Comparison of ENCODE assay signal across 1 cellular context in the genomic region with DNA sequence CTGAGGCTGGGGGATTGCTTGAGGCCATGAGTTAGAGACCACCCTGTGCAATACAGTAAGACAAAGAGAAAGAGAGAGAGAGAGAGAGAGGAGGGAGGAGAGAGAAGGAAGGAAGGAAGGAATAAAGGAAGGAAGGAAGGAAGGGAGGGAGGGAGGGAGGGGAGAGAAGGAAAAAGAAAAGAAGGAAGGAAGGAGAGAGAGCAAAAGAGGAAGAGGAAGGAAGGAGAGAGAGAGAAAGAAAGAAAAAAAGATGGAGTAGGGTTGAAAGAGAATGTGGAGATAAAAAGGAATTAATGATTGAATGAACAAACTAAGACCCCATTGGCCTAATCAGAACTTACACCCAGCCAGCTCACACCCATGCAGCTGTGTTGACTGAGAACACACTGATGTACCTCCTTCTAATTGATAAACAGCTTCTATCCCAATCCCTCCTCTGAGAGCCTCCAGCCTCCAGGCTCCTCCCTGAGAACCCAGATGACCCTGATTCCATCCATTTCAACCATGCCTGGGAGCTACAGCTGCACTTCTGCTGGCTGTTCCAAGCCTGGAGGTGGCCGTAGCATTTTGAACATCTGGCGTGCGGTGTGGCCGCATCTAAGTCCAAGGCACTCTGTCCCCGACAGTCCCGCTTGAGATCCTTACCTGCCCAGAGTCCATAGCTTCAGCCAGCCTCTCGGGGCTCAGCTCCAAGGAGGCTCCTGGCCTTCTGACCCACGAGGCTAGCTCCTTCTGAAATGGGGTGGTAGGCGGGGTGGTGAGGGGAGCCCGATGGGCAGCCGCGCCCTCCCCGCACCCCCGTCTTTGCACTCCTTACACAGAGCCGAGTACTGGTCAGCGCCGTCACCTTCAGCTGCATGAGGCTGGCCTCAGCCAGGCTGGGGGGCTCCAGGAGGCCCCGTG.
TF ChIP-seq lines count a peak whose summit lies in the region.

No MANE protein-coding gene starts in this region.

TF ChIP-seq in HepG2, 621 proteins besides CTCF, POLR2A, EP300 and RAD21 (continued from another document and continues in another):
- TF ChIP-seq, protein P1, sequence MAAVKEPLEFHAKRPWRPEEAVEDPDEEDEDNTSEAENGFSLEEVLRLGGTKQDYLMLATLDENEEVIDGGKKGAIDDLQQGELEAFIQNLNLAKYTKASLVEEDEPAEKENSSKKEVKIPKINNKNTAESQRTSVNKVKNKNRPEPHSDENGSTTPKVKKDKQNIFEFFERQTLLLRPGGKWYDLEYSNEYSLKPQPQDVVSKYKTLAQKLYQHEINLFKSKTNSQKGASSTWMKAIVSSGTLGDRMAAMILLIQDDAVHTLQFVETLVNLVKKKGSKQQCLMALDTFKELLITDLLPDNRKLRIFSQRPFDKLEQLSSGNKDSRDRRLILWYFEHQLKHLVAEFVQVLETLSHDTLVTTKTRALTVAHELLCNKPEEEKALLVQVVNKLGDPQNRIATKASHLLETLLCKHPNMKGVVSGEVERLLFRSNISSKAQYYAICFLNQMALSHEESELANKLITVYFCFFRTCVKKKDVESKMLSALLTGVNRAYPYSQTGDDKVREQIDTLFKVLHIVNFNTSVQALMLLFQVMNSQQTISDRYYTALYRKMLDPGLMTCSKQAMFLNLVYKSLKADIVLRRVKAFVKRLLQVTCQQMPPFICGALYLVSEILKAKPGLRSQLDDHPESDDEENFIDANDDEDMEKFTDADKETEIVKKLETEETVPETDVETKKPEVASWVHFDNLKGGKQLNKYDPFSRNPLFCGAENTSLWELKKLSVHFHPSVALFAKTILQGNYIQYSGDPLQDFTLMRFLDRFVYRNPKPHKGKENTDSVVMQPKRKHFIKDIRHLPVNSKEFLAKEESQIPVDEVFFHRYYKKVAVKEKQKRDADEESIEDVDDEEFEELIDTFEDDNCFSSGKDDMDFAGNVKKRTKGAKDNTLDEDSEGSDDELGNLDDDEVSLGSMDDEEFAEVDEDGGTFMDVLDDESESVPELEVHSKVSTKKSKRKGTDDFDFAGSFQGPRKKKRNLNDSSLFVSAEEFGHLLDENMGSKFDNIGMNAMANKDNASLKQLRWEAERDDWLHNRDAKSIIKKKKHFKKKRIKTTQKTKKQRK (IDR thresholded peaks at IDR 0.05; ENCODE audit: low read length): no peak
- TF ChIP-seq ZNF263 (CRISPR knock-in tag; IDR thresholded peaks at IDR 0.05): peak; percentile 89
- TF ChIP-seq, protein P2, sequence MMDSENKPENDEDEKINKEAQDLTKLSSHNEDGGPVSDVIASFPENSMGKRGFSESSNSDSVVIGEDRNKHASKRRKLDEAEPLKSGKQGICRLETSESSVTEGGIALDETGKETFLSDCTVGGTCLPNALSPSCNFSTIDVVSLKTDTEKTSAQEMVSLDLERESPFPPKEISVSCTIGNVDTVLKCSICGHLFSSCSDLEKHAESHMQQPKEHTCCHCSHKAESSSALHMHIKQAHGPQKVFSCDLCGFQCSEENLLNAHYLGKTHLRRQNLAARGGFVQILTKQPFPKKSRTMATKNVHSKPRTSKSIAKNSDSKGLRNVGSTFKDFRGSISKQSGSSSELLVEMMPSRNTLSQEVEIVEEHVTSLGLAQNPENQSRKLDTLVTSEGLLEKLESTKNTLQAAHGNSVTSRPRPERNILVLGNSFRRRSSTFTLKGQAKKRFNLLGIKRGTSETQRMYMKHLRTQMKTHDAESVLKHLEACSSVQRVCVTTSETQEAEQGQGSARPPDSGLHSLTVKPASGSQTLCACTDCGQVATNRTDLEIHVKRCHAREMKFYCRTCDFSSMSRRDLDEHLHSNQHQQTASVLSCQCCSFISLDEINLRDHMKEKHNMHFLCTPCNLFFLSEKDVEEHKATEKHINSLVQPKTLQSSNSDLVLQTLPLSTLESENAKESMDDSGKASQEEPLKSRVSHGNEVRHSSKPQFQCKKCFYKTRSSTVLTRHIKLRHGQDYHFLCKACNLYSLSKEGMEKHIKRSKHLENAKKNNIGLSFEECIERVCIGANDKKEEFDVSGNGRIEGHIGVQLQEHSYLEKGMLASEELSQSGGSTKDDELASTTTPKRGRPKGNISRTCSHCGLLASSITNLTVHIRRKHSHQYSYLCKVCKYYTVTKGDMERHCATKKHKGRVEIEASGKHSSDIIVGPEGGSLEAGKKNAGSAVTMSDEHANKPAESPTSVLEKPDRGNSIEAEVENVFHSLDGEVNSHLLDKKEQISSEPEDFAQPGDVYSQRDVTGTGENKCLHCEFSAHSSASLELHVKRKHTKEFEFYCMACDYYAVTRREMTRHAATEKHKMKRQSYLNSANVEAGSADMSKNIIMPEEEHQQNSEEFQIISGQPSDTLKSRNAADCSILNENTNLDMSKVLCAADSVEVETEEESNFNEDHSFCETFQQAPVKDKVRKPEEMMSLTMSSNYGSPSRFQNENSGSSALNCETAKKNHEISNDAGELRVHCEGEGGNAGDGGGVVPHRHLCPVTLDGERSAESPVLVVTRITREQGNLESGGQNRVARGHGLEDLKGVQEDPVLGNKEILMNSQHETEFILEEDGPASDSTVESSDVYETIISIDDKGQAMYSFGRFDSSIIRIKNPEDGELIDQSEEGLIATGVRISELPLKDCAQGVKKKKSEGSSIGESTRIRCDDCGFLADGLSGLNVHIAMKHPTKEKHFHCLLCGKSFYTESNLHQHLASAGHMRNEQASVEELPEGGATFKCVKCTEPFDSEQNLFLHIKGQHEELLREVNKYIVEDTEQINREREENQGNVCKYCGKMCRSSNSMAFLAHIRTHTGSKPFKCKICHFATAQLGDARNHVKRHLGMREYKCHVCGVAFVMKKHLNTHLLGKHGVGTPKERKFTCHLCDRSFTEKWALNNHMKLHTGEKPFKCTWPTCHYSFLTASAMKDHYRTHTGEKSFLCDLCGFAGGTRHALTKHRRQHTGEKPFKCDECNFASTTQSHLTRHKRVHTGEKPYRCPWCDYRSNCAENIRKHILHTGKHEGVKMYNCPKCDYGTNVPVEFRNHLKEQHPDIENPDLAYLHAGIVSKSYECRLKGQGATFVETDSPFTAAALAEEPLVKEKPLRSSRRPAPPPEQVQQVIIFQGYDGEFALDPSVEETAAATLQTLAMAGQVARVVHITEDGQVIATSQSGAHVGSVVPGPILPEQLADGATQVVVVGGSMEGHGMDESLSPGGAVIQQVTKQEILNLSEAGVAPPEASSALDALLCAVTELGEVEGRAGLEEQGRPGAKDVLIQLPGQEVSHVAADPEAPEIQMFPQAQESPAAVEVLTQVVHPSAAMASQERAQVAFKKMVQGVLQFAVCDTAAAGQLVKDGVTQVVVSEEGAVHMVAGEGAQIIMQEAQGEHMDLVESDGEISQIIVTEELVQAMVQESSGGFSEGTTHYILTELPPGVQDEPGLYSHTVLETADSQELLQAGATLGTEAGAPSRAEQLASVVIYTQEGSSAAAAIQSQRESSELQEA (CRISPR knock-in tag; IDR thresholded peaks at IDR 0.05; ENCODE audit: not compliant biosample characterization): no peak
- TF ChIP-seq KDM5B (CRISPR knock-in tag; IDR thresholded peaks at IDR 0.05; ENCODE audit: borderline replicate concordance): 0 out of 2 replicates have a peak, but pooled peaks have one; percentile 13
- 0 out of 2 replicates have a peak, but pooled peaks have one; percentile 25 for TF ChIP-seq POLR2G (IDR thresholded peaks at IDR 0.05; ENCODE audit: low read depth, low read length)
- no peak for TF ChIP-seq TARDBP (CRISPR knock-in tag; IDR thresholded peaks at IDR 0.05)
- TF ChIP-seq, protein P3, sequence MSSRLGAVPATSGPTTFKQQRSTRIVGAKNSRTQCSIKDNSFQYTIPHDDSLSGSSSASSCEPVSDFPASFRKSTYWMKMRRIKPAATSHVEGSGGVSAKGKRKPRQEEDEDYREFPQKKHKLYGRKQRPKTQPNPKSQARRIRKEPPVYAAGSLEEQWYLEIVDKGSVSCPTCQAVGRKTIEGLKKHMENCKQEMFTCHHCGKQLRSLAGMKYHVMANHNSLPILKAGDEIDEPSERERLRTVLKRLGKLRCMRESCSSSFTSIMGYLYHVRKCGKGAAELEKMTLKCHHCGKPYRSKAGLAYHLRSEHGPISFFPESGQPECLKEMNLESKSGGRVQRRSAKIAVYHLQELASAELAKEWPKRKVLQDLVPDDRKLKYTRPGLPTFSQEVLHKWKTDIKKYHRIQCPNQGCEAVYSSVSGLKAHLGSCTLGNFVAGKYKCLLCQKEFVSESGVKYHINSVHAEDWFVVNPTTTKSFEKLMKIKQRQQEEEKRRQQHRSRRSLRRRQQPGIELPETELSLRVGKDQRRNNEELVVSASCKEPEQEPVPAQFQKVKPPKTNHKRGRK (CRISPR knock-in tag; IDR thresholded peaks at IDR 0.05): peak; percentile 48; the same call in 1 of the 2 replicates
- no peak for TF ChIP-seq ZSCAN12 (CRISPR knock-in tag; IDR thresholded peaks at IDR 0.05)
- TF ChIP-seq ZMYM3 (CRISPR knock-in tag; IDR thresholded peaks at IDR 0.05): no peak
- no peak for TF ChIP-seq SETDB1 (CRISPR knock-in tag; IDR thresholded peaks at IDR 0.05; ENCODE audit: borderline replicate concordance)
- TF ChIP-seq MIER2 (CRISPR knock-in tag; IDR thresholded peaks at IDR 0.05): no peak
- TF ChIP-seq, protein P4, sequence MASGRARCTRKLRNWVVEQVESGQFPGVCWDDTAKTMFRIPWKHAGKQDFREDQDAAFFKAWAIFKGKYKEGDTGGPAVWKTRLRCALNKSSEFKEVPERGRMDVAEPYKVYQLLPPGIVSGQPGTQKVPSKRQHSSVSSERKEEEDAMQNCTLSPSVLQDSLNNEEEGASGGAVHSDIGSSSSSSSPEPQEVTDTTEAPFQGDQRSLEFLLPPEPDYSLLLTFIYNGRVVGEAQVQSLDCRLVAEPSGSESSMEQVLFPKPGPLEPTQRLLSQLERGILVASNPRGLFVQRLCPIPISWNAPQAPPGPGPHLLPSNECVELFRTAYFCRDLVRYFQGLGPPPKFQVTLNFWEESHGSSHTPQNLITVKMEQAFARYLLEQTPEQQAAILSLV (CRISPR knock-in tag; IDR thresholded peaks at IDR 0.05; ENCODE audit: borderline replicate concordance): no peak
- no peak for TF ChIP-seq ZNF547 (CRISPR knock-in tag; IDR thresholded peaks at IDR 0.05)
- TF ChIP-seq, protein P5, sequence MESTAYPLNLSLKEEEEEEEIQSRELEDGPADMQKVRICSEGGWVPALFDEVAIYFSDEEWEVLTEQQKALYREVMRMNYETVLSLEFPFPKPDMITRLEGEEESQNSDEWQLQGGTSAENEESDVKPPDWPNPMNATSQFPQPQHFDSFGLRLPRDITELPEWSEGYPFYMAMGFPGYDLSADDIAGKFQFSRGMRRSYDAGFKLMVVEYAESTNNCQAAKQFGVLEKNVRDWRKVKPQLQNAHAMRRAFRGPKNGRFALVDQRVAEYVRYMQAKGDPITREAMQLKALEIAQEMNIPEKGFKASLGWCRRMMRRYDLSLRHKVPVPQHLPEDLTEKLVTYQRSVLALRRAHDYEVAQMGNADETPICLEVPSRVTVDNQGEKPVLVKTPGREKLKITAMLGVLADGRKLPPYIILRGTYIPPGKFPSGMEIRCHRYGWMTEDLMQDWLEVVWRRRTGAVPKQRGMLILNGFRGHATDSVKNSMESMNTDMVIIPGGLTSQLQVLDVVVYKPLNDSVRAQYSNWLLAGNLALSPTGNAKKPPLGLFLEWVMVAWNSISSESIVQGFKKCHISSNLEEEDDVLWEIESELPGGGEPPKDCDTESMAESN (CRISPR knock-in tag; conservative IDR thresholded peaks at IDR 0.05): 0 out of 2 replicates have a peak, but pooled peaks have one; percentile 35
- TF ChIP-seq, protein P6, sequence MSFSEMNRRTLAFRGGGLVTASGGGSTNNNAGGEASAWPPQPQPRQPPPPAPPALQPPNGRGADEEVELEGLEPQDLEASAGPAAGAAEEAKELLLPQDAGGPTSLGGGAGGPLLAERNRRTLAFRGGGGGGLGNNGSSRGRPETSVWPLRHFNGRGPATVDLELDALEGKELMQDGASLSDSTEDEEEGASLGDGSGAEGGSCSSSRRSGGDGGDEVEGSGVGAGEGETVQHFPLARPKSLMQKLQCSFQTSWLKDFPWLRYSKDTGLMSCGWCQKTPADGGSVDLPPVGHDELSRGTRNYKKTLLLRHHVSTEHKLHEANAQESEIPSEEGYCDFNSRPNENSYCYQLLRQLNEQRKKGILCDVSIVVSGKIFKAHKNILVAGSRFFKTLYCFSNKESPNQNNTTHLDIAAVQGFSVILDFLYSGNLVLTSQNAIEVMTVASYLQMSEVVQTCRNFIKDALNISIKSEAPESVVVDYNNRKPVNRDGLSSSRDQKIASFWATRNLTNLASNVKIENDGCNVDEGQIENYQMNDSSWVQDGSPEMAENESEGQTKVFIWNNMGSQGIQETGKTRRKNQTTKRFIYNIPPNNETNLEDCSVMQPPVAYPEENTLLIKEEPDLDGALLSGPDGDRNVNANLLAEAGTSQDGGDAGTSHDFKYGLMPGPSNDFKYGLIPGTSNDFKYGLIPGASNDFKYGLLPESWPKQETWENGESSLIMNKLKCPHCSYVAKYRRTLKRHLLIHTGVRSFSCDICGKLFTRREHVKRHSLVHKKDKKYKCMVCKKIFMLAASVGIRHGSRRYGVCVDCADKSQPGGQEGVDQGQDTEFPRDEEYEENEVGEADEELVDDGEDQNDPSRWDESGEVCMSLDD (CRISPR knock-in tag; IDR thresholded peaks at IDR 0.05; ENCODE audit: borderline replicate concordance): no peak
- no peak for TF ChIP-seq ZSCAN31 (CRISPR knock-in tag; IDR thresholded peaks at IDR 0.05; ENCODE audit: low read depth)
- TF ChIP-seq ZNF20 (CRISPR knock-in tag; IDR thresholded peaks at IDR 0.05): no peak
- TF ChIP-seq HNRNPK (IDR thresholded peaks at IDR 0.05; ENCODE audit: low read depth, low read length, poor library complexity, severe bottlenecking): peak; percentile 70
- TF ChIP-seq, protein P7, sequence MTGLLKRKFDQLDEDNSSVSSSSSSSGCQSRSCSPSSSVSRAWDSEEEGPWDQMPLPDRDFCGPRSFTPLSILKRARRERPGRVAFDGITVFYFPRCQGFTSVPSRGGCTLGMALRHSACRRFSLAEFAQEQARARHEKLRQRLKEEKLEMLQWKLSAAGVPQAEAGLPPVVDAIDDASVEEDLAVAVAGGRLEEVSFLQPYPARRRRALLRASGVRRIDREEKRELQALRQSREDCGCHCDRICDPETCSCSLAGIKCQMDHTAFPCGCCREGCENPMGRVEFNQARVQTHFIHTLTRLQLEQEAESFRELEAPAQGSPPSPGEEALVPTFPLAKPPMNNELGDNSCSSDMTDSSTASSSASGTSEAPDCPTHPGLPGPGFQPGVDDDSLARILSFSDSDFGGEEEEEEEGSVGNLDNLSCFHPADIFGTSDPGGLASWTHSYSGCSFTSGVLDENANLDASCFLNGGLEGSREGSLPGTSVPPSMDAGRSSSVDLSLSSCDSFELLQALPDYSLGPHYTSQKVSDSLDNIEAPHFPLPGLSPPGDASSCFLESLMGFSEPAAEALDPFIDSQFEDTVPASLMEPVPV (CRISPR knock-in tag; IDR thresholded peaks at IDR 0.05): no peak
- TF ChIP-seq, protein P8, sequence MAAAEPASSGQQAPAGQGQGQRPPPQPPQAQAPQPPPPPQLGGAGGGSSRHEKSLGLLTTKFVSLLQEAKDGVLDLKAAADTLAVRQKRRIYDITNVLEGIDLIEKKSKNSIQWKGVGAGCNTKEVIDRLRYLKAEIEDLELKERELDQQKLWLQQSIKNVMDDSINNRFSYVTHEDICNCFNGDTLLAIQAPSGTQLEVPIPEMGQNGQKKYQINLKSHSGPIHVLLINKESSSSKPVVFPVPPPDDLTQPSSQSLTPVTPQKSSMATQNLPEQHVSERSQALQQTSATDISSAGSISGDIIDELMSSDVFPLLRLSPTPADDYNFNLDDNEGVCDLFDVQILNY (CRISPR knock-in tag; conservative IDR thresholded peaks at IDR 0.05): no peak
- TF ChIP-seq SOX13 (IDR thresholded peaks at IDR 0.05): no peak
- 0 out of 4 replicates have a peak, but pooled peaks of 1 of the 2 experiments have one; percentile 3 for TF ChIP-seq SOX13 (CRISPR knock-in tag; conservative IDR thresholded peaks at IDR 0.05 in 1 of 2, IDR thresholded peaks at IDR 0.05 in 1 of 2)
- no peak for TF ChIP-seq NFE2L2 (IDR thresholded peaks at IDR 0.05; ENCODE audit: low read length)
- TF ChIP-seq ZNF709 (CRISPR knock-in tag; IDR thresholded peaks at IDR 0.05): no peak
- 0 out of 2 replicates have a peak, but pooled peaks have one; percentile 20 for TF ChIP-seq ZNF350 (CRISPR knock-in tag; IDR thresholded peaks at IDR 0.05; ENCODE audit: borderline replicate concordance, low read depth)
